ENCODE assay signal across 8 cellular contexts in genomic region chr3:123066599-123066895, GRCh38. TPM values are rescaled to one million over a fixed set of nuclear protein-coding genes. Genes with fewer than 3 reads are reported as not detected.
DNase-seq lines count a peak whose midpoint lies in the region; ATAC-seq and TF ChIP-seq lines count a peak whose summit lies in the region.

No MANE protein-coding gene starts in this region.

- peak overlapping the region; percentile 90 for H2AFZ ChIP-seq in PC-3 (ENCODE audit: low read length)
- no peak overlapping the region for H2AFZ ChIP-seq in neuron (ENCODE audit: low read depth, low read length)

- POLR2A ChIA-PET in PC-3 (lab: Charles Lee; ENCODE audit: unreplicated experiment) = interaction anchor here (0.6 to 0.7 kb wide), 3 partner anchors 19 to 651 kb away, joined by 3 to 15 read pairs (median 11); partner anchors contain the start of gene WDR5B

- H3K27ac Mint-ChIP-seq in endothelial cell (ENCODE audit: unreplicated experiment) = no peak overlapping the region

- no peaks in the 10 kb centered on the region for H3K9me2 ChIP-seq in PC-3 (replicated peaks; ENCODE audit: low read length)

- H3K36me3 ChIP-seq in PC-3 (ENCODE audit: low read depth, low read length) = no peaks in the 10 kb centered on the region
- no peaks in the 10 kb centered on the region for H3K36me3 ChIP-seq in neuron (ENCODE audit: insufficient read depth, low read length)

- H3K4me1 Mint-ChIP-seq in endothelial cell (ENCODE audit: unreplicated experiment) = peaks cover 12% of the 10 kb centered on the region

- peak overlapping the region; percentile 86 for H3K4me3 ChIP-seq in PC-3 (ENCODE audit: low read length)
- H3K4me3 ChIP-seq in neuron (ENCODE audit: low read length) = peak overlapping the region; percentile 92

- H3K4me1 ChIP-seq in PC-3 (ENCODE audit: insufficient read depth, low read length) = peaks cover 15% of the 10 kb centered on the region
- peaks cover 17% of the 10 kb centered on the region for H3K4me1 ChIP-seq in neuron (ENCODE audit: insufficient read depth, low read length)

- DNase-seq in PC-3 (no peak), endothelial cell (ENCODE audit: low spot score) (no peak), NCI-H446 (lab: John Stamatoyannopoulos, UW) (no peak), DMS79 treated with DMSO at 0.1 percent for 48 hours (lab: John Stamatoyannopoulos, UW) (no peak)
- DNase-seq in activated CD4-positive, CD25-positive, alpha-beta regulatory T cell (lab: John Stamatoyannopoulos, UW) = no peak

- ATAC-seq in PC-3 = peak; percentile 9
- no peak for ATAC-seq in GM21423 (IDR thresholded peaks at IDR 0.05; ENCODE audit: unreplicated experiment)

- peak overlapping the region; percentile 92 for H3K9ac ChIP-seq in PC-3 (ENCODE audit: low read length)

- H3K4me3 Mint-ChIP-seq in endothelial cell (ENCODE audit: unreplicated experiment) = peak overlapping the region; percentile 89

- peaks cover 45% of the 10 kb centered on the region for H3K79me2 ChIP-seq in PC-3 (ENCODE audit: low read length)

- CTCF ChIA-PET in PC-3 (lab: Charles Lee) = interaction anchor here (0.6 kb wide), 1 partner anchor 16 kb away, joined by 3 read pairs; no protein-coding TSS in a partner anchor

- H3K27me3 Mint-ChIP-seq in endothelial cell (ENCODE audit: unreplicated experiment) = peaks cover 13% of the 10 kb centered on the region

- no peak for TF ChIP-seq CTCF in C4-2B (conservative IDR thresholded peaks at IDR 0.05)
- TF ChIP-seq CTCF in PC-3 (conservative IDR thresholded peaks at IDR 0.05; ENCODE audit: low read depth, low read length) = no peak
- TF ChIP-seq CTCF in endothelial cell (IDR thresholded peaks at IDR 0.05; ENCODE audit: unreplicated experiment) = no peak

- no TSS peak for BruUV-seq in PC-3 (replicated peaks; lab: Mats Ljungman, UMichigan)

- H3K27me3 ChIP-seq in PC-3 (ENCODE audit: low read length) (no peaks in the 10 kb centered on the region), neuron (ENCODE audit: insufficient read depth, low read length) (no peaks in the 10 kb centered on the region)

- no peaks in the 10 kb centered on the region for H3K36me3 Mint-ChIP-seq in endothelial cell (ENCODE audit: low read depth, unreplicated experiment)

- no peaks in the 10 kb centered on the region for H3F3A ChIP-seq in PC-3 (ENCODE audit: low read length, unreplicated experiment)

- H3K9me3 Mint-ChIP-seq in endothelial cell (ENCODE audit: unreplicated experiment) = no peaks in the 10 kb centered on the region

- H3K27ac ChIP-seq in C4-2B = peak overlapping the region; percentile 97
- no peak overlapping the region for H3K27ac ChIP-seq in PC-3 (ENCODE audit: low read length)

- intact Hi-C loops in PC-3 (cut with micrococcal nuclease) = loop anchor here (5.0 kb wide), 1 partner anchor 136 kb away; the partner anchor contains the start of gene SEC22A

- H3K4me2 ChIP-seq in PC-3 (ENCODE audit: low read length) = peak overlapping the region; percentile 89

- H3K9me3 ChIP-seq in PC-3 (ENCODE audit: low read length) (no peaks in the 10 kb centered on the region), neuron (ENCODE audit: low read length) (no peaks in the 10 kb centered on the region)

- H4K20me1 ChIP-seq in PC-3 (ENCODE audit: low read length) = peaks cover 19% of the 10 kb centered on the region

RNA-seq across cellular contexts. Expression of gene PDIA5, which starts 0.3 kb away (rescaled TPM):
- total RNA-seq in PC-3 (2014; rRNA removed) (24.6 and 29.7 TPM in 2 replicates), endothelial cell (ENCODE audit: unreplicated experiment) (32.8 TPM)

RNA-seq across cellular contexts. Expression of gene SEMA5B, which starts 39.0 kb away (rescaled TPM):
- total RNA-seq in PC-3 (2014; rRNA removed) (0.04 TPM in 1 of 2 replicates, not detected in the other), endothelial cell (ENCODE audit: unreplicated experiment) (1.1 TPM)
